ENCODE assay signal across 9 cellular contexts in the genomic region with DNA sequence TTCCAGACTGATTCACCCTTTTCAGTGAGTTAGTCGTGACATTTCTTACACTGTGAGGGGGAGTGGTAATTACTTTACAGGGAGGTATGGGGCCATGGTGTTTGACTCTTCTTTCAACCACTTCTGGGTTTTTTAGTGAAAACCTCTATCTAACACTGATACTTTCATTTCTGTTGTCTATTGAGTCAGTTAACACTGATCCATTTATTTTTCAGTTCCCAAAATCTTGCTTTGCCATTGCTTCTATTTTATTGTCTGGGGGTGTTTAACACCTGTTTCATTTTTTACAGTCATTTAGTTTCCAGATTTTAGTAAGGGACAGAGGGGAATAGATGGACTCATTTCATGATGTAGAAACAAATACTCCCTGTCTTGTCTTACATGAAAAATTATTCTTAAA.
A peak's percentile ranks its signal among the peaks of the same experiment; 100 is the strongest.
DNase-seq lines count a peak whose midpoint lies in the region; ATAC-seq and TF ChIP-seq lines count a peak whose summit lies in the region.
"Had no signal": no experiment of that assay in that cellular context is flagged by ENCODE, and none has a peak within 500 bp of the region (broad histone marks: within the 10 kb centered on the region; RNA-seq: fewer than 3 reads in every experiment).

No MANE protein-coding gene starts in this region.

- no peak overlapping the region for H3K4me3 ChIP-seq in right atrium auricular region

- H3K27ac ChIP-seq in right atrium auricular region = no peak overlapping the region

- no peaks in the 10 kb centered on the region for H3K36me3 ChIP-seq in right atrium auricular region

- H3K4me1 ChIP-seq in right atrium auricular region = no peaks in the 10 kb centered on the region

- no peaks in the 10 kb centered on the region for H3K9me3 ChIP-seq in right atrium auricular region

- DNase-seq in GM19240 (ENCODE audit: insufficient read length, low spot score) (peak; percentile 3), DMS 273 treated with DMSO at 0.1 percent for 48 hours (lab: John Stamatoyannopoulos, UW) (no peak), right atrium auricular region (ENCODE audit: low spot score) (no peak), DMS153 treated with DMSO at 0.1 percent for 48 hours (lab: John Stamatoyannopoulos, UW; ENCODE audit: unreplicated experiment) (no peak)
- DNase-seq: CD4-positive, alpha-beta memory T cell had no signal

- ATAC-seq in GM18498 (IDR thresholded peaks at IDR 0.05; ENCODE audit: unreplicated experiment) = peak; percentile 90
- peak; percentile 83 for ATAC-seq in HG02642 (IDR thresholded peaks at IDR 0.05; ENCODE audit: poor library complexity, unreplicated experiment)
- peak; percentile 89 for ATAC-seq in HG03442 (IDR thresholded peaks at IDR 0.05; ENCODE audit: unreplicated experiment)
- ATAC-seq in SK-N-SH treated with all-trans-retinoic acid at 6 μM for 48 hours = no peak

- no peaks in the 10 kb centered on the region for H3K27me3 ChIP-seq in right atrium auricular region

- TF ChIP-seq CTCF in right atrium auricular region (IDR thresholded peaks at IDR 0.05) = no peak

TF ChIP-seq in SK-N-SH treated with all-trans-retinoic acid at 6 μM for 48 hours, 23 proteins besides CTCF, POLR2A, EP300 and RAD21:
- TF ChIP-seq RARB (CRISPR knock-in tag; IDR thresholded peaks at IDR 0.05) (no peak), ZNF8 (CRISPR knock-in tag; IDR thresholded peaks at IDR 0.05) (no peak), OSR1 (CRISPR knock-in tag; IDR thresholded peaks at IDR 0.05) (no peak), CSDC2 (CRISPR knock-in tag; IDR thresholded peaks at IDR 0.05) (no peak)
- TF ChIP-seq, protein P1, sequence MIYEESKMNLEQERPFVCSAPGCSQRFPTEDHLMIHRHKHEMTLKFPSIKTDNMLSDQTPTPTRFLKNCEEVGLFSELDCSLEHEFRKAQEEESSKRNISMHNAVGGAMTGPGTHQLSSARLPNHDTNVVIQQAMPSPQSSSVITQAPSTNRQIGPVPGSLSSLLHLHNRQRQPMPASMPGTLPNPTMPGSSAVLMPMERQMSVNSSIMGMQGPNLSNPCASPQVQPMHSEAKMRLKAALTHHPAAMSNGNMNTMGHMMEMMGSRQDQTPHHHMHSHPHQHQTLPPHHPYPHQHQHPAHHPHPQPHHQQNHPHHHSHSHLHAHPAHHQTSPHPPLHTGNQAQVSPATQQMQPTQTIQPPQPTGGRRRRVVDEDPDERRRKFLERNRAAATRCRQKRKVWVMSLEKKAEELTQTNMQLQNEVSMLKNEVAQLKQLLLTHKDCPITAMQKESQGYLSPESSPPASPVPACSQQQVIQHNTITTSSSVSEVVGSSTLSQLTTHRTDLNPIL (CRISPR knock-in tag; IDR thresholded peaks at IDR 0.05; ENCODE audit: low read depth) = no peak
- TF ChIP-seq, protein P2, sequence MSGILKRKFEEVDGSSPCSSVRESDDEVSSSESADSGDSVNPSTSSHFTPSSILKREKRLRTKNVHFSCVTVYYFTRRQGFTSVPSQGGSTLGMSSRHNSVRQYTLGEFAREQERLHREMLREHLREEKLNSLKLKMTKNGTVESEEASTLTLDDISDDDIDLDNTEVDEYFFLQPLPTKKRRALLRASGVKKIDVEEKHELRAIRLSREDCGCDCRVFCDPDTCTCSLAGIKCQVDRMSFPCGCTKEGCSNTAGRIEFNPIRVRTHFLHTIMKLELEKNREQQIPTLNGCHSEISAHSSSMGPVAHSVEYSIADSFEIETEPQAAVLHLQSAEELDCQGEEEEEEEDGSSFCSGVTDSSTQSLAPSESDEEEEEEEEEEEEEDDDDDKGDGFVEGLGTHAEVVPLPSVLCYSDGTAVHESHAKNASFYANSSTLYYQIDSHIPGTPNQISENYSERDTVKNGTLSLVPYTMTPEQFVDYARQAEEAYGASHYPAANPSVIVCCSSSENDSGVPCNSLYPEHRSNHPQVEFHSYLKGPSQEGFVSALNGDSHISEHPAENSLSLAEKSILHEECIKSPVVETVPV (CRISPR knock-in tag; IDR thresholded peaks at IDR 0.05) = no peak
